Comparison of ENCODE assay signal across 8 cellular contexts in genomic region chr19:18202759-18203407, GRCh38. TPM values are rescaled to one million over a fixed set of nuclear protein-coding genes. Genes with fewer than 3 reads are reported as not detected.
DNase-seq lines count a peak whose midpoint lies in the region; ATAC-seq and TF ChIP-seq lines count a peak whose summit lies in the region.

No MANE protein-coding gene starts in this region.

- DNase-seq in activated CD4-positive, alpha-beta T cell treated with anti-CD3 and anti-CD28 coated beads for 36 hours = peak; percentile 48
- DNase-seq in activated CD4-positive, alpha-beta T cell treated with anti-CD3 and anti-CD28 coated beads for 1 hour = no peak
- DNase-seq in SK-N-MC (ENCODE audit: low read depth, low spot score) (no peak), mesothelial cell of epicardium (ENCODE audit: low spot score in 2 of 2, unreplicated experiment in 2 of 2) (no peak), upper lobe of left lung (peak in 1 of 2 donors; percentile 88), NCI-H446 treated with DMSO at 0.1 percent for 48 hours (lab: John Stamatoyannopoulos, UW) (no peak)

- peaks cover 18% of the 10 kb centered on the region for H3K4me1 Mint-ChIP-seq in activated CD4-positive, alpha-beta T cell treated with anti-CD3 and anti-CD28 coated beads for 36 hours
- H3K4me1 Mint-ChIP-seq in dendritic cell treated with granulocyte-macrophage colony-stimulating factor and Interleukin-4, amounts not matched to agents 40 ng/mL and 50 ng/mL, for 4 days (ENCODE audit: low read depth) = peaks cover 34% of the 10 kb centered on the region
- peaks cover 19% of the 10 kb centered on the region for H3K4me1 Mint-ChIP-seq in mesothelial cell of epicardium

- no peak overlapping the region for H3K27ac ChIP-seq in SK-N-MC
- H3K27ac ChIP-seq in upper lobe of left lung = no peak overlapping the region

- no peaks in the 10 kb centered on the region for H3K9me3 Mint-ChIP-seq in activated CD4-positive, alpha-beta T cell treated with anti-CD3 and anti-CD28 coated beads for 36 hours (ENCODE audit: low read depth)
- no peaks in the 10 kb centered on the region for H3K9me3 Mint-ChIP-seq in dendritic cell treated with granulocyte-macrophage colony-stimulating factor and Interleukin-4, amounts not matched to agents 40 ng/mL and 50 ng/mL, for 4 days
- no peaks in the 10 kb centered on the region for H3K9me3 Mint-ChIP-seq in mesothelial cell of epicardium

- TF ChIP-seq CTCF in mesothelial cell of epicardium (IDR thresholded peaks at IDR 0.05; ENCODE audit: unreplicated experiment) = no peak
- TF ChIP-seq CTCF in upper lobe of left lung (IDR thresholded peaks at IDR 0.05) = peak in 2 of 6 experiments; percentile 15 to 27

- no peak for TF ChIP-seq EP300 in upper lobe of left lung (IDR thresholded peaks at IDR 0.05)

- peaks cover 18% of the 10 kb centered on the region; the same call in 1 of the 2 replicates for H3K36me3 ChIP-seq in SK-N-MC (ENCODE audit: insufficient read depth, low read length)
- peaks cover 0 to 12% (median 8%) of the 10 kb centered on the region in 4 donors for H3K36me3 ChIP-seq in upper lobe of left lung

- H3K36me3 Mint-ChIP-seq in activated CD4-positive, alpha-beta T cell treated with anti-CD3 and anti-CD28 coated beads for 36 hours (ENCODE audit: low read depth) = peaks cover 18% of the 10 kb centered on the region
- peaks cover 49% of the 10 kb centered on the region for H3K36me3 Mint-ChIP-seq in dendritic cell treated with granulocyte-macrophage colony-stimulating factor and Interleukin-4, amounts not matched to agents 40 ng/mL and 50 ng/mL, for 4 days (ENCODE audit: low read depth)
- peaks cover 12% of the 10 kb centered on the region for H3K36me3 Mint-ChIP-seq in mesothelial cell of epicardium

- 13 to 60% methylated on average over 1 to 24 of the region's 33 CpGs for WGBS in upper lobe of left lung, 2 donors

- no peak overlapping the region for H3K9ac ChIP-seq in SK-N-MC (ENCODE audit: insufficient read length)

- H3K4me1 ChIP-seq in upper lobe of left lung = peaks cover 15 to 30% (median 21%) of the 10 kb centered on the region in 4 donors

- peak overlapping the region; percentile 89 for H3K4me3 ChIP-seq in SK-N-MC
- peak overlapping the region; percentile 70 to 90 (median 73) for H3K4me3 ChIP-seq in upper lobe of left lung

- intact Hi-C loops in activated CD4-positive, alpha-beta T cell treated with anti-CD3 and anti-CD28 coated beads for 36 hours (cut with DNase I, micrococcal nuclease) = no loop called here
- intact Hi-C loops in dendritic cell treated with granulocyte-macrophage colony-stimulating factor and Interleukin-4, amounts not matched to agents 40 ng/mL and 50 ng/mL, for 4 days (cut with micrococcal nuclease) = loop anchor here (5.0 to 10.0 kb wide), 2 partner anchors 122 to 214 kb away; partner anchors contain the start of genes LSM4 and SSBP4

- H3K27me3 ChIP-seq in upper lobe of left lung = no peaks in the 10 kb centered on the region

- peak overlapping the region; percentile 83 for H3K27ac Mint-ChIP-seq in activated CD4-positive, alpha-beta T cell treated with anti-CD3 and anti-CD28 coated beads for 36 hours
- peak overlapping the region; percentile 94 for H3K27ac Mint-ChIP-seq in dendritic cell treated with granulocyte-macrophage colony-stimulating factor and Interleukin-4, amounts not matched to agents 40 ng/mL and 50 ng/mL, for 4 days
- H3K27ac Mint-ChIP-seq in mesothelial cell of epicardium = peak overlapping the region; percentile 72

- no peak for ATAC-seq in activated CD4-positive, alpha-beta T cell treated with anti-CD3 and anti-CD28 coated beads for 36 hours
- ATAC-seq in upper lobe of left lung (ENCODE audit: low FRiP score in 2 of 2) = no peak
- no peak for ATAC-seq in HG02973 (IDR thresholded peaks at IDR 0.05; ENCODE audit: unreplicated experiment)

- peak overlapping the region; percentile 96 for H3K4me3 Mint-ChIP-seq in activated CD4-positive, alpha-beta T cell treated with anti-CD3 and anti-CD28 coated beads for 36 hours
- peak overlapping the region; percentile 93 for H3K4me3 Mint-ChIP-seq in dendritic cell treated with granulocyte-macrophage colony-stimulating factor and Interleukin-4, amounts not matched to agents 40 ng/mL and 50 ng/mL, for 4 days
- H3K4me3 Mint-ChIP-seq in mesothelial cell of epicardium = peak overlapping the region; percentile 91

- POLR2A ChIA-PET in activated CD4-positive, alpha-beta T cell treated with anti-CD3 and anti-CD28 coated beads for 36 hours (lab: Charles Lee) = interaction anchor here (2.6 kb wide), 1 partner anchor 79 kb away, joined by 9 read pairs; the partner anchor contains the start of gene JUND

- CTCF ChIA-PET in activated CD4-positive, alpha-beta T cell treated with anti-CD3 and anti-CD28 coated beads for 36 hours (lab: Charles Lee) = interaction anchor here (1.0 to 1.2 kb wide), 3 partner anchors 11 to 52 kb away, joined by 3 to 8 read pairs (median 5); partner anchors contain the start of gene MPV17L2

- H3K9me3 ChIP-seq in SK-N-MC (ENCODE audit: low read depth, low read length) (no peaks in the 10 kb centered on the region), upper lobe of left lung (no peaks in the 10 kb centered on the region)

- TF ChIP-seq POLR2A in upper lobe of left lung (IDR thresholded peaks at IDR 0.05) = no peak

- no peaks in the 10 kb centered on the region for H3K27me3 Mint-ChIP-seq in activated CD4-positive, alpha-beta T cell treated with anti-CD3 and anti-CD28 coated beads for 36 hours
- H3K27me3 Mint-ChIP-seq in dendritic cell treated with granulocyte-macrophage colony-stimulating factor and Interleukin-4, amounts not matched to agents 40 ng/mL and 50 ng/mL, for 4 days = peaks cover 14% of the 10 kb centered on the region
- H3K27me3 Mint-ChIP-seq in mesothelial cell of epicardium (ENCODE audit: low read depth) = no peaks in the 10 kb centered on the region

RNA-seq across cellular contexts. Expression of gene RAB3A, which starts 1.0 kb away (rescaled TPM):
- 1 to 10 TPM; 5.6 to 8.9 TPM for total RNA-seq in activated CD4-positive, alpha-beta T cell treated with anti-CD3 and anti-CD28 coated beads for 36 hours
- total RNA-seq in mesothelial cell of epicardium (5.9 to 6.7 TPM (median 6.4 TPM) in 3 replicates), upper lobe of left lung (1 to 10 TPM in 5 of 6 donors, under 1 TPM in 1; 0.46 to 5.0 (median 3.4) TPM)

RNA-seq across cellular contexts. Expression of gene MPV17L2, which starts 9.9 kb away (rescaled TPM):
- 1 to 10 TPM; 5.7 to 6.2 TPM for total RNA-seq in activated CD4-positive, alpha-beta T cell treated with anti-CD3 and anti-CD28 coated beads for 36 hours
- total RNA-seq in mesothelial cell of epicardium = 7.7 to 9.5 TPM (median 8.2 TPM) in 3 replicates
- total RNA-seq in upper lobe of left lung = 10 to 100 TPM; 10.7 to 18.8 (median 13.3) TPM

RNA-seq across cellular contexts. Expression of gene PDE4C, which starts 23.4 kb away (rescaled TPM):
- total RNA-seq in activated CD4-positive, alpha-beta T cell treated with anti-CD3 and anti-CD28 coated beads for 36 hours = not detected
- 0.70 to 1.4 TPM (median 0.93 TPM) in 3 replicates for total RNA-seq in mesothelial cell of epicardium
- 100 to 1,000 TPM in 1 of 6 donors, 10 to 100 TPM in 4, 1 to 10 TPM in 1; 6.4 to 479 (median 21.0) TPM for total RNA-seq in upper lobe of left lung

RNA-seq across cellular contexts. Expression of gene IFI30, which starts 29.3 kb away (rescaled TPM):
- 10 to 100 TPM; 20.4 to 29.5 TPM for total RNA-seq in activated CD4-positive, alpha-beta T cell treated with anti-CD3 and anti-CD28 coated beads for 36 hours
- total RNA-seq in mesothelial cell of epicardium (0.32 to 2.0 TPM (median 0.36 TPM) in 3 replicates), upper lobe of left lung (100 to 1,000 TPM; 228 to 764 (median 476) TPM)

RNA-seq across cellular contexts. Expression of gene PIK3R2, which starts 49.9 kb away (rescaled TPM):
- total RNA-seq in activated CD4-positive, alpha-beta T cell treated with anti-CD3 and anti-CD28 coated beads for 36 hours = 10 to 100 TPM; 18.9 to 20.2 TPM
- total RNA-seq in mesothelial cell of epicardium (90.4 to 95.5 TPM (median 94.7 TPM) in 3 replicates), upper lobe of left lung (10 to 100 TPM; 11.0 to 65.1 (median 30.3) TPM)
